Comparison of ENCODE assay signal across 21 cellular contexts in the genomic region with DNA sequence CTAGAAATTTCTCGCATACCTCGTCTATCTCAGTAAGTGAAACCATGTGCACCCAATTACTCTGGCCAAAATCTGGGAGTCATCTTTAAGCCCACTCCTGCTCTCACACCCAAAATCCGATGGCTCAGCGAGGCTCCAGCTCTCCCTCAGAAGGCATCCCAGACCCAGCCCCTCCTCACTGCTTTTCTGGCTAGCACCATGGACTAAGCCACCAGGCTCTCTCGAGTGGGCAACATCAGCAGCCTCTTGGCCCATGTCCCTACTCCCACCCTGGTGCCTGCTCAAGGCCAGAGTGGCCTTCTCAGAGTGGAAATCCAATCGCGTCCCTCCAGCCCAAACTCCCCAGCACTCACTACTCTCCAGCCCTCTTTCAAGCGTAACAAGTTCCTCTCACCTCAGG. TPM values are rescaled to one million over a fixed set of nuclear protein-coding genes. Genes with fewer than 3 reads are reported as not detected.
A peak's percentile ranks its signal among the peaks of the same experiment; 100 is the strongest.
DNase-seq lines count a peak whose midpoint lies in the region; TF ChIP-seq lines count a peak whose summit lies in the region.
"Had no signal": no experiment of that assay in that cellular context is flagged by ENCODE, and none has a peak within 500 bp of the region (broad histone marks: within the 10 kb centered on the region; RNA-seq: fewer than 3 reads in every experiment).

No MANE protein-coding gene starts in this region.

- H3K4me3 Mint-ChIP-seq in CD14-positive monocyte: no peak overlapping the region
- H3K4me3 Mint-ChIP-seq in chondrocyte (ENCODE audit: unreplicated experiment): no peak overlapping the region
- H3K4me3 Mint-ChIP-seq: CD4-positive, CD25-positive, alpha-beta regulatory T cell; IgD-negative memory B cell had no signal

- no peaks in the 10 kb centered on the region for H3K36me3 Mint-ChIP-seq in CD14-positive monocyte
- H3K36me3 Mint-ChIP-seq in chondrocyte (ENCODE audit: low read depth): peaks cover 5% of the 10 kb centered on the region
- H3K36me3 Mint-ChIP-seq: CD4-positive, CD25-positive, alpha-beta regulatory T cell had no signal

- H3K27me3 Mint-ChIP-seq in CD14-positive monocyte (ENCODE audit: low read depth in 3 of 3): peaks cover 0 to 5% (median 3%) of the 10 kb centered on the region in 3 donors
- no peaks in the 10 kb centered on the region for H3K27me3 Mint-ChIP-seq in chondrocyte (ENCODE audit: low read depth)

- no peak for TF ChIP-seq CTCF in CD14-positive monocyte (IDR thresholded peaks at IDR 0.05)
- TF ChIP-seq CTCF in chondrocyte (IDR thresholded peaks at IDR 0.05): no peak
- no peak for TF ChIP-seq CTCF in thyroid gland (IDR thresholded peaks at IDR 0.05)

- no peak overlapping the region for H3K23ac ChIP-seq in mesenchymal stem cell (ENCODE audit: low read length in 2 of 2)

- H2BK5ac ChIP-seq in mesenchymal stem cell (ENCODE audit: low read depth, low read length, poor library complexity, severe bottlenecking): no peak overlapping the region

- no peak for TF ChIP-seq POLR2A in thyroid gland (IDR thresholded peaks at IDR 0.05)

- no peak overlapping the region for H2BK120ac ChIP-seq in mesenchymal stem cell (ENCODE audit: low read depth, low read length)

- H3K27me3 ChIP-seq in thyroid gland (no peaks in the 10 kb centered on the region), mesenchymal stem cell (ENCODE audit: control insufficient read depth in 1 of 2, insufficient read depth in 1 of 2, low read length in 2 of 2) (no peaks in the 10 kb centered on the region)

- no peak overlapping the region for H2BK12ac ChIP-seq in mesenchymal stem cell (ENCODE audit: low read length in 2 of 2)

- H4K8ac ChIP-seq in mesenchymal stem cell (ENCODE audit: low read length): no peak overlapping the region

- no peak overlapping the region for H3K4ac ChIP-seq in mesenchymal stem cell (ENCODE audit: low read depth in 1 of 2, low read length in 2 of 2)

- no peak overlapping the region for H4K91ac ChIP-seq in mesenchymal stem cell (ENCODE audit: low read length)

- H3K9me3 Mint-ChIP-seq in CD14-positive monocyte: peaks cover 0 to 1% (median 0%) of the 10 kb centered on the region in 7 donors
- H3K9me3 Mint-ChIP-seq in chondrocyte (ENCODE audit: low read depth): no peaks in the 10 kb centered on the region
- H3K9me3 Mint-ChIP-seq: CD4-positive, CD25-positive, alpha-beta regulatory T cell; IgD-negative memory B cell had no signal

- no peak overlapping the region for H2AFZ ChIP-seq in mesenchymal stem cell (ENCODE audit: low read depth, low read length)

- H3K27ac ChIP-seq in thyroid gland: peak overlapping the region; percentile 58 to 81 (median 79)
- H3K27ac ChIP-seq in mesenchymal stem cell (ENCODE audit: low read length, poor library complexity, severe bottlenecking): no peak overlapping the region
- H3K27ac ChIP-seq: HL-60 had no signal

- DNase-seq in CD14-positive monocyte (ENCODE audit: low spot score) (peak; percentile 7), chondrocyte (ENCODE audit: low spot score) (peak; percentile 46), posterior vena cava (ENCODE audit: low spot score) (peak; percentile 47), thyroid gland (no peak), NCI-H345 treated with DMSO at 0.1 percent for 48 hours (lab: John Stamatoyannopoulos, UW; ENCODE audit: unreplicated experiment) (no peak), mesenchymal stem cell (no peak), NCI-H2171 treated with DMSO at 0.1 percent for 48 hours (lab: John Stamatoyannopoulos, UW) (no peak)
- DNase-seq: ACHN; Caco-2; CD4-positive, CD25-positive, alpha-beta regulatory T cell; Kasumi-1; MM.1S; NCI-H1105; NCI-H1694; NCI-H2107; NCI-H345; NCI-H69; SHP77 had no signal

- no peak overlapping the region for H3K4me3 ChIP-seq in thyroid gland (replicated peaks in 1 of 3)
- H3K4me3 ChIP-seq in mesenchymal stem cell (ENCODE audit: insufficient read depth in 1 of 2, low read depth in 1 of 2, low read length in 2 of 2): no peak overlapping the region
- H3K4me3 ChIP-seq: HAP-1 had no signal

- H2AK5ac ChIP-seq in mesenchymal stem cell (ENCODE audit: low read length, severe bottlenecking): no peak overlapping the region

- peaks cover 61 to 73% of the 10 kb centered on the region in 2 donors for H3K4me1 ChIP-seq in thyroid gland
- H3K4me1 ChIP-seq in mesenchymal stem cell (ENCODE audit: control insufficient read depth, insufficient read depth, low read depth, low read length): peaks cover 18% of the 10 kb centered on the region
- H3K4me1 ChIP-seq: HAP-1 had no signal

- no peak overlapping the region for H3K18ac ChIP-seq in mesenchymal stem cell (ENCODE audit: low read depth in 1 of 2, low read length in 2 of 2)

- intact Hi-C loops in CD14-positive monocyte (cut with micrococcal nuclease) (no loop called here), posterior vena cava (cut with DNase I) (loop anchor here in 1 of 2 donors (5.0 kb wide), 1 partner anchor 33 kb away; no protein-coding TSS in a partner anchor), thyroid gland (cut with DNase I) (no loop called here)

- H3K14ac ChIP-seq in mesenchymal stem cell (ENCODE audit: low read length in 2 of 2): no peak overlapping the region

- H3K79me1 ChIP-seq in mesenchymal stem cell (replicated peaks; ENCODE audit: low read length, poor library complexity, severe bottlenecking): peaks cover 13% of the 10 kb centered on the region

- H3K4me1 Mint-ChIP-seq in CD14-positive monocyte (no peaks in the 10 kb centered on the region), chondrocyte (ENCODE audit: low read depth) (peaks cover 32% of the 10 kb centered on the region)
- H3K4me1 Mint-ChIP-seq: IgD-negative memory B cell had no signal

- H3K9ac ChIP-seq in mesenchymal stem cell (ENCODE audit: low read length): no peak overlapping the region

- no peak overlapping the region for H2BK15ac ChIP-seq in mesenchymal stem cell (ENCODE audit: low read depth, poor library complexity, severe bottlenecking)

- no peaks in the 10 kb centered on the region for H3K9me3 ChIP-seq in thyroid gland
- H3K9me3 ChIP-seq in mesenchymal stem cell (ENCODE audit: control insufficient read depth, low read length): no peaks in the 10 kb centered on the region
- H3K9me3 ChIP-seq: Caco-2, HAP-1 had no signal

- no peak overlapping the region for H3K4me2 ChIP-seq in mesenchymal stem cell (ENCODE audit: low read length, poor library complexity, severe bottlenecking)

- WGBS in thyroid gland, 2 donors: 77% methylated on average over 8 of the region's 8 CpGs
- 94% methylated on average over 8 of the region's 8 CpGs for WGBS in mesenchymal stem cell

- no peak overlapping the region for H3K27ac Mint-ChIP-seq in CD14-positive monocyte
- no peak overlapping the region for H3K27ac Mint-ChIP-seq in chondrocyte (ENCODE audit: unreplicated experiment)
- H3K27ac Mint-ChIP-seq: CD4-positive, CD25-positive, alpha-beta regulatory T cell; IgD-negative memory B cell had no signal

- H3K36me3 ChIP-seq in thyroid gland: no peaks in the 10 kb centered on the region
- peaks cover 0 to 64% of the 10 kb centered on the region in 2 experiments for H3K36me3 ChIP-seq in mesenchymal stem cell (ENCODE audit: control insufficient read depth in 1 of 2, insufficient read depth in 2 of 2, low read depth in 1 of 2, low read length in 2 of 2)
- H3K36me3 ChIP-seq: HAP-1 had no signal

RNA-seq across cellular contexts. Expression of gene TNS1, which starts 27.2 kb away (rescaled TPM):
- polyA plus RNA-seq in CD14-positive monocyte: 1 to 10 TPM in 1 of 2 donors, under 1 TPM in 1; 0.26 to 1.6 TPM
- total RNA-seq in chondrocyte: 227 to 272 TPM (median 249 TPM) in 3 replicates
- total RNA-seq in posterior vena cava: 1,000 to 10,000 TPM; 1,255 to 1,508 TPM
- total RNA-seq in thyroid gland: 100 to 1,000 TPM; 169 to 316 (median 229) TPM
- polyA plus RNA-seq in mesenchymal stem cell (2013, experiment 1 of 2): 6.3 TPM
- polyA plus RNA-seq in mesenchymal stem cell (2013, experiment 2 of 2): 5.1 TPM
- polyA plus RNA-seq: CD4-positive, CD25-positive, alpha-beta regulatory T cell; IgD-negative memory B cell had no signal

Comparison
In these comparisons a context has a peak if more than half of its experiments do, and no peak if none do; other contexts are left out.
1. DNase-seq: peak in CD14-positive monocyte (single experiment), chondrocyte (single experiment) and posterior vena cava (single experiment); none in thyroid gland (0 of 2), NCI-H345 treated with DMSO at 0.1 percent for 48 hours (single experiment), mesenchymal stem cell (single experiment) and NCI-H2171 treated with DMSO at 0.1 percent for 48 hours (single experiment).